In genomic region chr2:233250985-233251305, GRCh38 we compare ENCODE assay signal across 8 cellular contexts.
DNase-seq lines count a peak whose midpoint lies in the region; ATAC-seq and TF ChIP-seq lines count a peak whose summit lies in the region.

No MANE protein-coding gene starts in this region.

- no peaks in the 10 kb centered on the region for H3K27me3 ChIP-seq in neutrophil

- H3K9me3 ChIP-seq in neutrophil = no peaks in the 10 kb centered on the region

- peak overlapping the region; percentile 4 to 10 for H3K4me3 ChIP-seq in cardiac fibroblast (replicated peaks in 1 of 2; ENCODE audit: low read depth in 2 of 2, low read length in 2 of 2)
- peak overlapping the region; percentile 79 to 99 for H3K4me3 ChIP-seq in neutrophil (ENCODE audit: low read depth in 1 of 2, low read length in 1 of 2)

- H3K4me1 ChIP-seq in neutrophil (ENCODE audit: control insufficient read depth in 1 of 2, insufficient read depth in 1 of 2, low read depth in 1 of 2, low read length in 1 of 2) = peaks cover 26 to 62% of the 10 kb centered on the region in 2 experiments

- TF ChIP-seq CTCF in cardiac fibroblast (IDR thresholded peaks at IDR 0.05; ENCODE audit: low read depth, low read length) = no peak
- no peak for TF ChIP-seq CTCF in neutrophil (IDR thresholded peaks at IDR 0.05)
- TF ChIP-seq CTCF in GM10266 (IDR thresholded peaks at IDR 0.05; ENCODE audit: control insufficient read depth, insufficient read depth, low read depth, missing control alignments) = no peak

- H3K36me3 ChIP-seq in neutrophil = no peaks in the 10 kb centered on the region

- DNase-seq in cardiac fibroblast (ENCODE audit: low read depth in 2 of 2) (no peak), NCI-H1436 treated with DMSO at 0.1 percent for 48 hours (lab: John Stamatoyannopoulos, UW) (no peak), amniotic stem cell (lab: John Stamatoyannopoulos, UW) (no peak), GM10266 (ENCODE audit: extremely low spot score) (no peak)

- H3K27ac ChIP-seq in neutrophil = peak overlapping the region; percentile 90

- peak; percentile 26 for ATAC-seq in GM18502 (IDR thresholded peaks at IDR 0.05; ENCODE audit: poor library complexity, unreplicated experiment)
- peak; percentile 15 for ATAC-seq in HG03097 (IDR thresholded peaks at IDR 0.05; ENCODE audit: low FRiP score, unreplicated experiment)
- no peak for ATAC-seq in HG02973 (IDR thresholded peaks at IDR 0.05; ENCODE audit: unreplicated experiment)
